25 cellular contexts compared by ENCODE assay signal in genomic region chr10:47282005-47282656, GRCh38. TPM values are rescaled to one million over a fixed set of nuclear protein-coding genes. Genes with fewer than 3 reads are reported as not detected.
"Had no signal": no experiment of that assay in that cellular context is flagged by ENCODE, and none has a peak within 500 bp of the region (broad histone marks: within the 10 kb centered on the region; RNA-seq: fewer than 3 reads in every experiment).

No MANE protein-coding gene starts in this region.

- DNase-seq: activated CD4-positive, alpha-beta memory T cell treated with anti-CD3 and anti-CD28 coated beads for 36 hours; activated CD4-positive, alpha-beta T cell treated with anti-CD3 and anti-CD28 coated beads for 36 hours; activated gamma-delta T cell; activated T-cell treated with anti-CD3 and anti-CD28 coated beads, Interleukin-2, amount 50 U/mL, for 72 hours; adrenal gland; brain microvascular endothelial cell; caudate nucleus; dermis blood vessel endothelial cell; effector CD8-positive, alpha-beta T cell; glutamatergic neuron; left ventricle myocardium inferior; pancreas; stimulated activated CD4-positive, alpha-beta T cell treated with anti-CD3 and anti-CD28 coated beads, Interleukin-4, amount 100 ng/mL, for 24 hours; stimulated activated naive CD8-positive, alpha-beta T cell treated with anti-CD3 and anti-CD28 coated beads, Interleukin-15, amount 100 ng/mL, for 72 hours; T1000; tibial artery had no signal

- H2AFZ ChIP-seq: hepatocyte had no signal

- H3K27ac ChIP-seq: adrenal gland, ascending aorta, brain microvascular endothelial cell, hepatocyte, left ventricle myocardium inferior, neutrophil, pancreas, tibial artery had no signal

- H3K27me3 ChIP-seq: adrenal gland, ascending aorta, brain microvascular endothelial cell, neutrophil, pancreas had no signal

- H3K4me3 ChIP-seq: adrenal gland, ascending aorta, hepatocyte, left ventricle myocardium inferior, pancreas, tibial artery had no signal

- H3K79me2 ChIP-seq: hepatocyte had no signal

- H3K36me3 ChIP-seq: adrenal gland, ascending aorta, brain microvascular endothelial cell, left ventricle myocardium inferior, neutrophil, pancreas, tibial artery had no signal

- H3K9me3 ChIP-seq: adrenal gland, ascending aorta, left ventricle myocardium inferior, neutrophil, pancreas, tibial artery had no signal

- H3K4me2 ChIP-seq: hepatocyte had no signal

- H3K4me1 ChIP-seq: adrenal gland had no signal

RNA-seq across cellular contexts. Expression of gene GDF10, which starts 17.9 kb away (rescaled TPM):
- total RNA-seq: dermis blood vessel endothelial cell; natural killer cell treated with Interleukin-12 subunit alpha and Interleukin-12 subunit beta and Interleukin-15 and Interleukin-18, amount 100 ng/mL, for 72 hours; pulmonary artery endothelial cell had no signal

RNA-seq across cellular contexts. Expression of gene GDF2, which starts 40.1 kb away (rescaled TPM):
- total RNA-seq: activated CD4-positive, alpha-beta memory T cell treated with anti-CD3 and anti-CD28 coated beads for 36 hours; activated CD4-positive, alpha-beta T cell treated with anti-CD3 and anti-CD28 coated beads for 36 hours; activated T-cell treated with anti-CD3 and anti-CD28 coated beads, Interleukin-2, amount 50 U/mL, for 72 hours; adrenal gland; dermis blood vessel endothelial cell; frontal cortex; hepatocyte; left ventricle myocardium inferior; lung microvascular endothelial cell; natural killer cell treated with Interleukin-12 subunit alpha and Interleukin-12 subunit beta and Interleukin-15 and Interleukin-18, amount 100 ng/mL, for 72 hours; pancreas; pulmonary artery endothelial cell; urinary bladder; WTC11 had no signal
